ENCODE assay signal across 19 cellular contexts in the genomic region with DNA sequence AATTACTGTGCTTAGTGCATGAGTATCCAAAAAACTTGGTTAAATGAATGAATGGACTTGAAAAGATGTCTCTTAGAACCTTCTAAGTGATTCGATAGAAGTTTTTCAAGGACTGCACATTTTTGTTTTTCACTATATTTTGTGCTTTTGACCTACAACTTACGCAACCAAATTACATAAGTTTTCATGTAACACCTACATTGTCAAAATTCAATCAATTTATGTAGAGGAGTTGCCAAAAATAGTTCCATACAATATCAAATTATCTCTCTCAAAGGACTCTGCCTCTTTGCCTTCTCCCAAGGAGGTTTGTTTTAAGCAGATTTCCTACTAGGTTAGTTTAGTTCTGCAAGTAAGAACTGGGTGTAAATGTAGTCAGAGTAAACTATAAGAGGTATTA.
"Had no signal": no experiment of that assay in that cellular context is flagged by ENCODE, and none has a peak within 500 bp of the region (broad histone marks: within the 10 kb centered on the region; RNA-seq: fewer than 3 reads in every experiment).

No MANE protein-coding gene starts in this region.

- H3K27ac Mint-ChIP-seq: activated naive CD4-positive, alpha-beta T cell treated with anti-CD3 and anti-CD28 coated beads, Interleukin-2, amount 10 ng/mL, durations not matched to agents 7 days and 5 days; brain; dendritic cell treated with granulocyte-macrophage colony-stimulating factor and Interleukin-4, amounts not matched to agents 40 ng/mL and 50 ng/mL, for 4 days; mesothelial cell of epicardium had no signal

- FAIRE-seq: frontal cortex, pancreas had no signal

- DNase-seq: activated CD4-positive, alpha-beta T cell treated with anti-CD3 and anti-CD28 coated beads, Interleukin-2, amount 50 U/mL, for 1 hour; activated CD8-positive, alpha-beta memory T cell treated with anti-CD3 and anti-CD28 coated beads for 24 hours; activated naive CD4-positive, alpha-beta T cell treated with anti-CD3 and anti-CD28 coated beads, Interleukin-2, amount 10 ng/mL, durations not matched to agents 7 days and 5 days; effector memory CD4-positive, alpha-beta T cell; heart left ventricle; left colon; pancreas; stimulated activated CD4-positive, alpha-beta T cell treated with anti-CD3 and anti-CD28 coated beads, Interleukin-4, amount 100 ng/mL, for 4 hours; stimulated activated CD8-positive, alpha-beta memory T cell treated with anti-CD3 and anti-CD28 coated beads, Interleukin-4, amount 100 ng/mL, for 48 hours; stimulated activated naive CD4-positive, alpha-beta T cell treated with Interleukin-2 at 50 U/mL for 16 hours; T-helper 9 cell; upper lobe of right lung had no signal

- H3K9me3 ChIP-seq: pancreas, suprapubic skin, upper lobe of right lung had no signal

- ATAC-seq: heart left ventricle, left colon, pancreas, upper lobe of right lung had no signal

- H3K27me3 ChIP-seq: heart left ventricle, pancreas, suprapubic skin, upper lobe of right lung had no signal

- H3K36me3 ChIP-seq: pancreas had no signal

- H3K4me3 Mint-ChIP-seq: activated naive CD4-positive, alpha-beta T cell treated with anti-CD3 and anti-CD28 coated beads, Interleukin-2, amount 10 ng/mL, durations not matched to agents 7 days and 5 days; dendritic cell treated with granulocyte-macrophage colony-stimulating factor and Interleukin-4, amounts not matched to agents 40 ng/mL and 50 ng/mL, for 4 days; mesothelial cell of epicardium had no signal

- H3K4me3 ChIP-seq: heart left ventricle, lung, pancreas, skin epidermis, suprapubic skin, upper lobe of right lung had no signal

- H3K27ac ChIP-seq: heart left ventricle, pancreas, skin epidermis, suprapubic skin, upper lobe of right lung had no signal

- H3K27me3 Mint-ChIP-seq: activated naive CD4-positive, alpha-beta T cell treated with anti-CD3 and anti-CD28 coated beads, Interleukin-2, amount 10 ng/mL, durations not matched to agents 7 days and 5 days; dendritic cell treated with granulocyte-macrophage colony-stimulating factor and Interleukin-4, amounts not matched to agents 40 ng/mL and 50 ng/mL, for 4 days had no signal
